Comparison of ENCODE assay signal across 8 cellular contexts in genomic region chr2:24971550-24972314, GRCh38. TPM values are rescaled to one million over a fixed set of nuclear protein-coding genes. Genes with fewer than 3 reads are reported as not detected.
DNase-seq lines count a peak whose midpoint lies in the region; ATAC-seq and TF ChIP-seq lines count a peak whose summit lies in the region.

TSS of gene DNAJC27 (minus strand) at chr2:24971955. CDS start at chr2:24971904, 51 bp downstream.

- DNase-seq in GM10266 (ENCODE audit: extremely low spot score) (peak; percentile 94), NCI-H1092 treated with DMSO at 0.1 percent for 48 hours (lab: John Stamatoyannopoulos, UW) (peak; percentile 94), glomerular visceral epithelial cell (ENCODE audit: extremely low spot score) (peak; percentile 96), omental fat pad (ENCODE audit: low spot score) (peak; percentile 89)

- H3K4me3 Mint-ChIP-seq in activated naive CD8-positive, alpha-beta T cell = peak within 1 kb of the TSS; percentile 95

- H3K27ac Mint-ChIP-seq in activated naive CD8-positive, alpha-beta T cell = peak within 1 kb of the TSS; percentile 99

- peaks cover 4% of the 10 kb centered on the region for H3K36me3 Mint-ChIP-seq in activated naive CD8-positive, alpha-beta T cell

- no peaks in the 10 kb centered on the region for H3K27me3 Mint-ChIP-seq in activated naive CD8-positive, alpha-beta T cell

- no peak for TF ChIP-seq CTCF in GM10266 (IDR thresholded peaks at IDR 0.05; ENCODE audit: control insufficient read depth, insufficient read depth, low read depth, missing control alignments)
- no peak for TF ChIP-seq CTCF in omental fat pad (IDR thresholded peaks at IDR 0.05)

- ATAC-seq in HG02623 (IDR thresholded peaks at IDR 0.05; ENCODE audit: unreplicated experiment) (peak; percentile 91), SK-N-SH treated with all-trans-retinoic acid at 6 μM for 48 hours (peak; percentile 96), omental fat pad (ENCODE audit: low FRiP score) (peak; percentile 98)

- no peaks in the 10 kb centered on the region for H3K9me3 Mint-ChIP-seq in activated naive CD8-positive, alpha-beta T cell (ENCODE audit: low read depth)

- H3K27ac ChIP-seq in temporal lobe (ENCODE audit: low read depth, low read length) = peak within 1 kb of the TSS; percentile 98

- peaks cover 17% of the 10 kb centered on the region for H3K4me1 Mint-ChIP-seq in activated naive CD8-positive, alpha-beta T cell (ENCODE audit: low read depth)

TF ChIP-seq in SK-N-SH treated with all-trans-retinoic acid at 6 μM for 48 hours, 23 proteins besides CTCF, POLR2A, EP300 and RAD21:
- TF ChIP-seq, protein P1, sequence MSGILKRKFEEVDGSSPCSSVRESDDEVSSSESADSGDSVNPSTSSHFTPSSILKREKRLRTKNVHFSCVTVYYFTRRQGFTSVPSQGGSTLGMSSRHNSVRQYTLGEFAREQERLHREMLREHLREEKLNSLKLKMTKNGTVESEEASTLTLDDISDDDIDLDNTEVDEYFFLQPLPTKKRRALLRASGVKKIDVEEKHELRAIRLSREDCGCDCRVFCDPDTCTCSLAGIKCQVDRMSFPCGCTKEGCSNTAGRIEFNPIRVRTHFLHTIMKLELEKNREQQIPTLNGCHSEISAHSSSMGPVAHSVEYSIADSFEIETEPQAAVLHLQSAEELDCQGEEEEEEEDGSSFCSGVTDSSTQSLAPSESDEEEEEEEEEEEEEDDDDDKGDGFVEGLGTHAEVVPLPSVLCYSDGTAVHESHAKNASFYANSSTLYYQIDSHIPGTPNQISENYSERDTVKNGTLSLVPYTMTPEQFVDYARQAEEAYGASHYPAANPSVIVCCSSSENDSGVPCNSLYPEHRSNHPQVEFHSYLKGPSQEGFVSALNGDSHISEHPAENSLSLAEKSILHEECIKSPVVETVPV (CRISPR knock-in tag; IDR thresholded peaks at IDR 0.05) = no peak
- TF ChIP-seq ZNF8 (CRISPR knock-in tag; IDR thresholded peaks at IDR 0.05) = no peak
- TF ChIP-seq ZNF70 (CRISPR knock-in tag; IDR thresholded peaks at IDR 0.05) = 0 out of 2 replicates have a peak, but pooled peaks have one; percentile 24
- TF ChIP-seq PATZ1 (CRISPR knock-in tag; IDR thresholded peaks at IDR 0.05; ENCODE audit: borderline replicate concordance) = peak; percentile 80; the same call in 1 of the 2 replicates
- peak; percentile 15; the same call in 1 of the 2 replicates for TF ChIP-seq CREB5 (CRISPR knock-in tag; IDR thresholded peaks at IDR 0.05; ENCODE audit: low read depth)
- peak; percentile 15; the same call in 1 of the 2 replicates for TF ChIP-seq CSDC2 (CRISPR knock-in tag; IDR thresholded peaks at IDR 0.05)
- TF ChIP-seq OSR1 (CRISPR knock-in tag; IDR thresholded peaks at IDR 0.05) = no peak
- peak; percentile 46; the same call in 1 of the 2 replicates for TF ChIP-seq ESRRG (CRISPR knock-in tag; IDR thresholded peaks at IDR 0.05)
- TF ChIP-seq ZNF565 (CRISPR knock-in tag; conservative IDR thresholded peaks at IDR 0.05; ENCODE audit: low read depth) = peak; percentile 20; the same call in 1 of the 2 replicates

RNA-seq across cellular contexts. Expression of gene DNAJC27, which starts in this region (rescaled TPM):
- total RNA-seq in omental fat pad = 10 to 100 TPM in 2 of 4 donors, 1 to 10 TPM in 2; 7.2 to 21.8 (median 10.8) TPM
- 8.9 TPM for total RNA-seq in temporal lobe

Comparison
In these comparisons a context has a peak if more than half of its experiments do, and no peak if none do; other contexts are left out.
1. Peak in every context shown above with its lines: DNase-seq, ATAC-seq and H3K27ac ChIP-seq.